ENCODE assay signal across 18 cellular contexts in genomic region chr15:96218623-96219465, GRCh38.
DNase-seq lines count a peak whose midpoint lies in the region; ATAC-seq, FAIRE-seq and TF ChIP-seq lines count a peak whose summit lies in the region.
"Had no signal": no experiment of that assay in that cellular context is flagged by ENCODE, and none has a peak within 500 bp of the region (broad histone marks: within the 10 kb centered on the region; RNA-seq: fewer than 3 reads in every experiment).

No MANE protein-coding gene starts in this region.

- no peak overlapping the region for H3K4me3 Mint-ChIP-seq in mesothelial cell of epicardium

- H3K4me3 ChIP-seq in bronchial epithelial cell (ENCODE audit: low read depth, low read length): no peak overlapping the region

- H3K9me3 Mint-ChIP-seq in mesothelial cell of epicardium: no peaks in the 10 kb centered on the region

- peak overlapping the region; percentile 39 for H3K27ac Mint-ChIP-seq in mesothelial cell of epicardium

- H3K36me3 Mint-ChIP-seq in mesothelial cell of epicardium: peaks cover 6% of the 10 kb centered on the region

- DNase-seq in NCI-H1105 treated with DMSO at 0.1 percent for 48 hours (lab: John Stamatoyannopoulos, UW) (peak; percentile 16), NCI-H1105 (lab: John Stamatoyannopoulos, UW) (no peak), bronchial epithelial cell (ENCODE audit: low read depth) (peak; percentile 59), mesothelial cell of epicardium (ENCODE audit: low spot score in 2 of 2, unreplicated experiment in 2 of 2) (no peak), NCI-H69 (lab: John Stamatoyannopoulos, UW) (no peak)
- DNase-seq in activated naive CD4-positive, alpha-beta T cell treated with Interleukin-2 at 50 U/mL for 16 hours: no peak
- DNase-seq: ACHN, DMS53, GOT3, HCEC 1CT, Karpas-422, NCI-H2029 treated with DMSO at 0.1 percent for 48 hours, NCI-H446 treated with DMSO at 0.1 percent for 48 hours, NCI-H526, SHP77 had no signal

- H3K27me3 Mint-ChIP-seq in mesothelial cell of epicardium (ENCODE audit: low read depth): no peaks in the 10 kb centered on the region

- no peak for TF ChIP-seq CTCF in bronchial epithelial cell (IDR thresholded peaks at IDR 0.05; ENCODE audit: insufficient read depth, low read length, severe bottlenecking)
- no peak for TF ChIP-seq CTCF in mesothelial cell of epicardium (IDR thresholded peaks at IDR 0.05; ENCODE audit: unreplicated experiment)

- no peak for ATAC-seq in GM21360 (IDR thresholded peaks at IDR 0.05; ENCODE audit: unreplicated experiment)
- ATAC-seq: Panc1 had no signal

- no peaks in the 10 kb centered on the region for H3K36me3 ChIP-seq in bronchial epithelial cell (ENCODE audit: control insufficient read depth, insufficient read depth, low read length)

- peaks cover 22% of the 10 kb centered on the region for H3K4me1 Mint-ChIP-seq in mesothelial cell of epicardium

- H3K27me3 ChIP-seq in bronchial epithelial cell (ENCODE audit: control insufficient read depth, insufficient read depth, low read length): no peaks in the 10 kb centered on the region

- FAIRE-seq in bronchial epithelial cell (lab: Jason Lieb, UNC): no peak
- FAIRE-seq: G401.6 had no signal

Comparison
In these comparisons a context has a peak if more than half of its experiments do, and no peak if none do; other contexts are left out.
1. DNase-seq: peak in NCI-H1105 treated with DMSO at 0.1 percent for 48 hours (single experiment) and bronchial epithelial cell (single experiment); none in NCI-H1105 (single experiment), mesothelial cell of epicardium (0 of 2), activated naive CD4-positive, alpha-beta T cell treated with Interleukin-2 at 50 U/mL for 16 hours (single experiment) and NCI-H69 (single experiment).